ENCODE assay signal across 8 cellular contexts in the genomic region with DNA sequence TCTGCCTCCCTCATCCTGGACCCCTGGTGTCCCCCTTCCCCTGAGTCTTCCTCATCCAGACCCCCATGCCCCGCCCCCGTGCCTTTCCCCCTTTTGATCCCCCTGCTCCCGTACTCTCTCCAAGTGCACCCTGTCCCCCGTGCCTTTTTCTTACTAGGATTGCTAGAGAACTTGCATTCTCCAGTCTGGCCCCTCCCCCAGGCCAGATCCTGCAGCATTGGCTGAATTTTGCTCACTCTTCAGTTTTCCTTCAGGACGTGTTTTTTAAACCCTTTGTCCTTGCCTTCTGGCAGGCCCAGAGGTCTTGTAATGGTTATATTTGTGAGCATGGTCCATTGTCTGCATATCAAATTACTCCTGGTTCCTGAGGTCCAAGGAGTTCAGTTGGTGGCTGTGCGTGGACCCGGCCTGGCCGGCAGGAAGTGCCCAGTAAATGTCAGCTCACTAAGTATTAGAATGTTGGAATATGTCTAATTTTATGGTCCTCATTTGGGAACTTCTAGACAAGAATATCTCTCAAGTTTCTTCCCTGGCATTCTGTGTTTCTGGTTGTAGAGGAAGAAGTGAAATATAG. TPM values are rescaled to one million over a fixed set of nuclear protein-coding genes. Genes with fewer than 3 reads are reported as not detected.
A peak's percentile ranks its signal among the peaks of the same experiment; 100 is the strongest.
DNase-seq lines count a peak whose midpoint lies in the region; ATAC-seq and TF ChIP-seq lines count a peak whose summit lies in the region.

No MANE protein-coding gene starts in this region.

- BruUV-seq in Calu3 (replicated peaks; lab: Mats Ljungman, UMichigan) = TSS peak; percentile 50

- TF ChIP-seq CTCF in Calu3 (IDR thresholded peaks at IDR 0.05; ENCODE audit: unreplicated experiment) = no peak
- no peak for TF ChIP-seq CTCF in colonic mucosa (IDR thresholded peaks at IDR 0.05)
- no peak for TF ChIP-seq CTCF in mesothelial cell of epicardium (IDR thresholded peaks at IDR 0.05; ENCODE audit: unreplicated experiment)

- peaks cover 4% of the 10 kb centered on the region for H3K4me1 ChIP-seq in colonic mucosa

- intact Hi-C loops in Calu3 (cut with micrococcal nuclease; ENCODE audit: unreplicated experiment) (no loop called here), colonic mucosa (cut with DNase I) (no loop called here)

- CTCF ChIA-PET in Calu3 (lab: Charles Lee) = interaction anchor here (0.6 to 1.4 kb wide), 2 partner anchors 16 to 142 kb away, joined by 3 to 4 read pairs; a partner anchor contains a TSS

- peaks cover 17% of the 10 kb centered on the region for H3K36me3 Mint-ChIP-seq in Calu3 (ENCODE audit: insufficient read depth, unreplicated experiment)
- H3K36me3 Mint-ChIP-seq in mesothelial cell of epicardium = peaks cover under 1% of the 10 kb centered on the region

- peak overlapping the region; percentile 86 to 87 for H3K9ac ChIP-seq in colonic mucosa (ENCODE audit: low read depth in 2 of 2, low read length in 2 of 2)

- H3K27ac ChIP-seq in colonic mucosa = peak overlapping the region; percentile 77

- H3K4me3 ChIP-seq in colonic mucosa = peak overlapping the region; percentile 100

- ATAC-seq in HG03432 (IDR thresholded peaks at IDR 0.05; ENCODE audit: unreplicated experiment) (no peak), HG02623 (IDR thresholded peaks at IDR 0.05; ENCODE audit: unreplicated experiment) (no peak)

- H3K36me3 ChIP-seq in colonic mucosa = no peaks in the 10 kb centered on the region

- H3K9me3 Mint-ChIP-seq in Calu3 (ENCODE audit: low read depth, unreplicated experiment) (no peaks in the 10 kb centered on the region), mesothelial cell of epicardium (no peaks in the 10 kb centered on the region)

- no peaks in the 10 kb centered on the region for H3K4me1 Mint-ChIP-seq in Calu3 (ENCODE audit: low read depth, unreplicated experiment)
- H3K4me1 Mint-ChIP-seq in mesothelial cell of epicardium = peaks cover 8% of the 10 kb centered on the region

- no peaks in the 10 kb centered on the region for H3K27me3 ChIP-seq in colonic mucosa

- H3K4me3 Mint-ChIP-seq in Calu3 (ENCODE audit: low read depth, unreplicated experiment) = peak overlapping the region; percentile 87
- peak overlapping the region; percentile 95 for H3K4me3 Mint-ChIP-seq in mesothelial cell of epicardium

- H3K27ac Mint-ChIP-seq in Calu3 (ENCODE audit: unreplicated experiment) (peak overlapping the region; percentile 58), mesothelial cell of epicardium (peak overlapping the region; percentile 95)

- H3K9me3 ChIP-seq in colonic mucosa = no peaks in the 10 kb centered on the region

- no peak for DNase-seq in Calu3
- DNase-seq in NCI-H69 (lab: John Stamatoyannopoulos, UW) = peak; percentile 44
- peak; percentile 51 for DNase-seq in colonic mucosa
- DNase-seq in mesothelial cell of epicardium (ENCODE audit: low spot score in 2 of 2, unreplicated experiment in 2 of 2) = no peak
- DNase-seq in AML-193 (lab: John Stamatoyannopoulos, UW) = no peak
- no peak for DNase-seq in NCI-H345 (lab: John Stamatoyannopoulos, UW)

- H3K27me3 Mint-ChIP-seq in Calu3 (ENCODE audit: unreplicated experiment) (no peaks in the 10 kb centered on the region), mesothelial cell of epicardium (ENCODE audit: low read depth) (no peaks in the 10 kb centered on the region)

RNA-seq across cellular contexts. Expression of a gene that starts 0.6 kb away (rescaled TPM):
- 16.6 and 18.2 TPM in 2 replicates for total RNA-seq in Calu3 (2022)
- total RNA-seq in colonic mucosa = 10 to 100 TPM; 17.4 to 21.6 TPM
- 34.9 to 37.8 TPM (median 35.4 TPM) in 3 replicates for total RNA-seq in mesothelial cell of epicardium

RNA-seq across cellular contexts. Expression of a gene that starts 15.9 kb away (rescaled TPM):
- 15.2 and 20.2 TPM in 2 replicates for total RNA-seq in Calu3 (2022)
- total RNA-seq in colonic mucosa = 10 to 100 TPM; 35.1 to 54.7 TPM
- 37.2 to 39.0 TPM (median 38.7 TPM) in 3 replicates for total RNA-seq in mesothelial cell of epicardium

RNA-seq across cellular contexts. Expression of a gene that starts 30.6 kb away (rescaled TPM):
- total RNA-seq in Calu3 (2022) (15.2 and 17.5 TPM in 2 replicates), colonic mucosa (10 to 100 TPM; 59.5 to 66.4 TPM), mesothelial cell of epicardium (9.8 to 10.4 TPM (median 10.1 TPM) in 3 replicates)

RNA-seq across cellular contexts. Expression of a gene that starts 41.9 kb away (rescaled TPM):
- total RNA-seq in Calu3 (2022) (35.8 and 46.8 TPM in 2 replicates), colonic mucosa (10 to 100 TPM; 25.1 to 66.6 TPM), mesothelial cell of epicardium (34.6 to 44.8 TPM (median 38.1 TPM) in 3 replicates)

Comparison
In these comparisons a context has a peak if more than half of its experiments do, and no peak if none do; other contexts are left out.
1. DNase-seq: peak in NCI-H69 (single experiment) and colonic mucosa (single experiment); none in Calu3 (single experiment), mesothelial cell of epicardium (0 of 2), AML-193 (0 of 2) and NCI-H345 (single experiment).